ENCODE assay signal across 7 cellular contexts in genomic region chr12:10716704-10717315, GRCh38.
DNase-seq lines count a peak whose midpoint lies in the region; TF ChIP-seq lines count a peak whose summit lies in the region.

No MANE protein-coding gene starts in this region.

- in situ Hi-C loops in brain microvascular endothelial cell (cut with HindIII; ENCODE audit: low pct_ligation_motif_present, low sequenced_read_pairs): no loop called here

- H3K27me3 ChIP-seq in brain microvascular endothelial cell (replicated peaks): no peaks in the 10 kb centered on the region
- H3K27me3 ChIP-seq in tibial artery: no peaks in the 10 kb centered on the region

- H3K36me3 ChIP-seq in brain microvascular endothelial cell (replicated peaks): peaks cover 25% of the 10 kb centered on the region
- peaks cover 40 to 42% (median 40%) of the 10 kb centered on the region in 3 donors for H3K36me3 ChIP-seq in tibial artery

- no peak for TF ChIP-seq RAD21 in Ishikawa (IDR thresholded peaks at IDR 0.05; ENCODE audit: low read depth)

- DNase-seq in brain microvascular endothelial cell (peak; percentile 92), left kidney (ENCODE audit: low read depth, low spot score) (peak; percentile 77), tibial artery (peak; percentile 92 to 93), GM20000 (ENCODE audit: low spot score) (no peak), GM19240 (ENCODE audit: insufficient read length, low spot score) (no peak), NCI-H748 treated with DMSO at 0.1 percent for 48 hours (lab: John Stamatoyannopoulos, UW) (no peak)

- no peak for TF ChIP-seq CTCF in brain microvascular endothelial cell (IDR thresholded peaks at IDR 0.05; ENCODE audit: low read depth, low read length, missing control alignments)
- TF ChIP-seq CTCF in tibial artery (IDR thresholded peaks at IDR 0.05): no peak
- no peak for TF ChIP-seq CTCF in GM20000 (IDR thresholded peaks at IDR 0.05; ENCODE audit: extremely low read depth, missing control alignments)

- peaks cover 0 to 58% (median 39%) of the 10 kb centered on the region in 4 donors for H3K4me1 ChIP-seq in tibial artery

- H3K27ac ChIP-seq in brain microvascular endothelial cell (peak overlapping the region; percentile 70), tibial artery (peak overlapping the region; percentile 60 to 97)

- no peaks in the 10 kb centered on the region for H3K9me3 ChIP-seq in tibial artery

- intact Hi-C loops in tibial artery (cut with DNase I; ENCODE audit: low total_unique reads): no loop called here

- 0 out of 2 replicates have a peak, but pooled peaks have one; percentile 32 for TF ChIP-seq EP300 in Ishikawa (IDR thresholded peaks at IDR 0.05; ENCODE audit: borderline replicate concordance)

- peak overlapping the region; percentile 18 for H3K4me3 ChIP-seq in brain microvascular endothelial cell (ENCODE audit: low read depth, low read length)
- H3K4me3 ChIP-seq in tibial artery: no peak overlapping the region

TF ChIP-seq in Ishikawa, 13 proteins besides CTCF, POLR2A, EP300 and RAD21:
- TF ChIP-seq TEAD4 (IDR thresholded peaks at IDR 0.05): 0 out of 2 replicates have a peak, but pooled peaks have one; percentile 30
- peak; percentile 25; the same call in 1 of the 2 replicates for TF ChIP-seq TCF12 (IDR thresholded peaks at IDR 0.05; ENCODE audit: low read depth)
- TF ChIP-seq CREB1 (IDR thresholded peaks at IDR 0.05; ENCODE audit: low read depth): no peak
- 0 out of 2 replicates have a peak, but pooled peaks have one; percentile 24 for TF ChIP-seq MAX (IDR thresholded peaks at IDR 0.05)
- 0 out of 2 replicates have a peak, but pooled peaks have one; percentile 35 for TF ChIP-seq YY1 (IDR thresholded peaks at IDR 0.05; ENCODE audit: low read depth)

Comparison
In these comparisons a context has a peak if more than half of its experiments do, and no peak if none do; other contexts are left out.
1. DNase-seq: peak in brain microvascular endothelial cell (single experiment), left kidney (single experiment) and tibial artery (2 of 2); none in GM20000 (single experiment), GM19240 (single experiment) and NCI-H748 treated with DMSO at 0.1 percent for 48 hours (single experiment).